8 cellular contexts compared by ENCODE assay signal in the genomic region with DNA sequence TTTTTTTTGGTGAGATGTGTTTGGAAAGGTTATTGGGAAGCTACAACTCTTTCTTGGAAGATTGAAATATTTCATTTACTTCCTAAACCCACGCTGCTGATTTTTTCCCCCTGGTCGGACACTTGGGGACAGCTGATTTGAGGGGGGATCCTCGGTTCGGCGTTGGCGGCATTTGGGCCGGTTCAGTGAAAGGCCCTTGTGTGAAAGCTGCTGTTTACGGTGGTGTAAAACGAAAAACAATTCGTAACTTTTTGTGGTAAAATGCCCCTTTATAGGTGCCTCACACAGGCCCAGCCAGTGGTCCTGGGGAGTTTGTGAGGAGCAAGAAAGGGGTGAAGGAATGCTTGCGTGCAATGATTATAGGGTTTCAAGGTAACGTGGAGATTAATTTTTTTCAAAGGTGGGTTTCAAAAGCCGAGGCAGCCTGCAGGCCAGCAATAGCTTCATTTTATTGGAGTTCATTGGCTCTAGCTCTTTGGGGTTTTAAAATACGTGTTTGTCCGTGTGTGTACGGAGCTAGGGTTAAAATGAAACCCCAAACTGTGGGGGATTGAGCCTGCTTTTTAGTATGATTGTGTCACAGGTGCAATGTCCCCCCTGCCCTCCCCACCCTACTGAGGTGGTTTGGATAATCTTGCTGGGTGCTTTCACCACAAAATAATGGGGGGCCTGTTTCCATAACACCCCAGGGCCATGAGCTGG.
DNase-seq lines count a peak whose midpoint lies in the region; ATAC-seq and TF ChIP-seq lines count a peak whose summit lies in the region.

No MANE protein-coding gene starts in this region.

- peaks cover 40% of the 10 kb centered on the region for H3K4me1 Mint-ChIP-seq in activated T-cell treated with anti-CD3 and anti-CD28 coated beads, Interleukin-2, amount 50 U/mL, for 24 hours (ENCODE audit: low read depth)

- H3K27ac Mint-ChIP-seq in activated T-cell treated with anti-CD3 and anti-CD28 coated beads, Interleukin-2, amount 50 U/mL, for 24 hours = no peak overlapping the region

- H3K4me1 ChIP-seq in tibial artery = peaks cover 0 to 54% (median 39%) of the 10 kb centered on the region in 4 donors

- peak overlapping the region; percentile 85 to 90 for H3K4me3 ChIP-seq in tibial artery

- intact Hi-C loops in tibial artery (cut with DNase I; ENCODE audit: low total_unique reads) = no loop called here

- H3K36me3 Mint-ChIP-seq in activated T-cell treated with anti-CD3 and anti-CD28 coated beads, Interleukin-2, amount 50 U/mL, for 24 hours (ENCODE audit: low read depth) = peaks cover 14% of the 10 kb centered on the region

- TF ChIP-seq CTCF in tibial artery (IDR thresholded peaks at IDR 0.05) = no peak

- DNase-seq in activated T-cell treated with anti-CD3 and anti-CD28 coated beads, Interleukin-2, amount 50 U/mL, for 24 hours = no peak
- no peak for DNase-seq in activated T-cell treated with anti-CD3 and anti-CD28 coated beads, Interleukin-2, amount 50 U/mL, for 48 hours
- peak; percentile 20 to 61 for DNase-seq in tibial artery
- DNase-seq in medulla oblongata (ENCODE audit: extremely low spot score) = no peak
- no peak for DNase-seq in NCI-H2171 (lab: John Stamatoyannopoulos, UW)

- H3K9me3 ChIP-seq in tibial artery = no peaks in the 10 kb centered on the region

- H3K27ac ChIP-seq in angular gyrus (ENCODE audit: low read depth, low read length) (peak overlapping the region; percentile 95), layer of hippocampus (ENCODE audit: low read depth, low read length) (peak overlapping the region; percentile 93), tibial artery (peak overlapping the region; percentile 97 to 99)

- H3K4me3 Mint-ChIP-seq in activated T-cell treated with anti-CD3 and anti-CD28 coated beads, Interleukin-2, amount 50 U/mL, for 24 hours = peak overlapping the region; percentile 79

- peaks cover 0 to 18% (median 5%) of the 10 kb centered on the region in 3 donors for H3K36me3 ChIP-seq in tibial artery

- H3K27me3 Mint-ChIP-seq in activated T-cell treated with anti-CD3 and anti-CD28 coated beads, Interleukin-2, amount 50 U/mL, for 24 hours = peaks cover 8% of the 10 kb centered on the region

- H3K27me3 ChIP-seq in layer of hippocampus (ENCODE audit: control insufficient read depth, insufficient read depth, low read length) (no peaks in the 10 kb centered on the region), tibial artery (no peaks in the 10 kb centered on the region)

- H3K9me3 Mint-ChIP-seq in activated T-cell treated with anti-CD3 and anti-CD28 coated beads, Interleukin-2, amount 50 U/mL, for 24 hours = no peaks in the 10 kb centered on the region

- no peak for ATAC-seq in GM21723 (IDR thresholded peaks at IDR 0.05; ENCODE audit: unreplicated experiment)

Comparison
In these comparisons a context has a peak if more than half of its experiments do, and no peak if none do; other contexts are left out.
1. DNase-seq: peak in tibial artery (2 of 2); none in activated T-cell treated with anti-CD3 and anti-CD28 coated beads, Interleukin-2, amount 50 U/mL, for 24 hours (single experiment), activated T-cell treated with anti-CD3 and anti-CD28 coated beads, Interleukin-2, amount 50 U/mL, for 48 hours (0 of 2), medulla oblongata (single experiment) and NCI-H2171 (single experiment).
2. Peak in every context shown above with its lines, with median percentiles within 50 percentile points of each other: H3K27ac ChIP-seq.